8 cellular contexts compared by ENCODE assay signal in genomic region chr18:34707670-34708069, GRCh38. TPM values are rescaled to one million over a fixed set of nuclear protein-coding genes. Genes with fewer than 3 reads are reported as not detected.
A peak's percentile ranks its signal among the peaks of the same experiment; 100 is the strongest.
DNase-seq lines count a peak whose midpoint lies in the region; ATAC-seq and TF ChIP-seq lines count a peak whose summit lies in the region.

No MANE protein-coding gene starts in this region.

- no peaks in the 10 kb centered on the region for H3K36me3 Mint-ChIP-seq in T-helper 17 cell (ENCODE audit: low read depth)

- no peak overlapping the region for H3K27ac Mint-ChIP-seq in T-helper 17 cell

- H3K4me1 Mint-ChIP-seq in T-helper 17 cell: no peaks in the 10 kb centered on the region

- H3K4me3 ChIP-seq in SJSA1 (no peak overlapping the region), smooth muscle cell (no peak overlapping the region)

- peak; percentile 25 for DNase-seq in NCI-H2029 treated with DMSO at 0.1 percent for 48 hours (lab: John Stamatoyannopoulos, UW)
- DNase-seq in NCI-H2029 (lab: John Stamatoyannopoulos, UW): no peak
- DNase-seq in SJSA1 (ENCODE audit: low read depth in 1 of 2, low spot score in 2 of 2): peak; percentile 76 to 96
- peak; percentile 85 for DNase-seq in glomerular endothelial cell (ENCODE audit: extremely low read depth, low read depth, low spot score)
- peak; percentile 1 for DNase-seq in smooth muscle cell (lab: John Stamatoyannopoulos, UW; ENCODE audit: unreplicated experiment)
- DNase-seq in T-helper 17 cell: no peak

- ATAC-seq in GM18519 (IDR thresholded peaks at IDR 0.05; ENCODE audit: low FRiP score, unreplicated experiment) (no peak), HG03039 (IDR thresholded peaks at IDR 0.05; ENCODE audit: unreplicated experiment) (no peak), T-helper 17 cell (no peak)

- H3K27ac ChIP-seq in SJSA1: peak overlapping the region; percentile 80
- peak overlapping the region; percentile 88 for H3K27ac ChIP-seq in smooth muscle cell (ENCODE audit: low read depth)

- 0% methylated on average over 4 of the region's 4 CpGs for WGBS in smooth muscle cell (ENCODE audit: low lambda C conversion rate)

- H3K36me3 ChIP-seq in SJSA1: no peaks in the 10 kb centered on the region
- H3K36me3 ChIP-seq in smooth muscle cell (ENCODE audit: low read depth): no peaks in the 10 kb centered on the region

- peaks cover 13% of the 10 kb centered on the region for H3K27me3 Mint-ChIP-seq in T-helper 17 cell

- no peak overlapping the region for H2AFZ ChIP-seq in smooth muscle cell (ENCODE audit: low read depth)

- no peak overlapping the region for H3K4me3 Mint-ChIP-seq in T-helper 17 cell

- TF ChIP-seq CTCF in smooth muscle cell (IDR thresholded peaks at IDR 0.05; ENCODE audit: borderline replicate concordance, insufficient read depth, poor library complexity, severe bottlenecking): no peak

- H3K27me3 ChIP-seq in SJSA1 (replicated peaks) (no peaks in the 10 kb centered on the region), smooth muscle cell (ENCODE audit: low read depth) (no peaks in the 10 kb centered on the region)

- no peaks in the 10 kb centered on the region for H4K20me1 ChIP-seq in smooth muscle cell (ENCODE audit: low read depth)

- peaks cover 8% of the 10 kb centered on the region for H3F3A ChIP-seq in smooth muscle cell (ENCODE audit: low read depth)

- peaks cover 47% of the 10 kb centered on the region for H3K4me1 ChIP-seq in SJSA1 (replicated peaks)
- H3K4me1 ChIP-seq in smooth muscle cell (ENCODE audit: low read depth): peaks cover 44% of the 10 kb centered on the region

- H3K79me2 ChIP-seq in smooth muscle cell (ENCODE audit: low read depth): no peaks in the 10 kb centered on the region

- H3K9me3 ChIP-seq in SJSA1 (replicated peaks) (no peaks in the 10 kb centered on the region), smooth muscle cell (replicated peaks; ENCODE audit: low read depth) (no peaks in the 10 kb centered on the region), T-helper 17 cell (ENCODE audit: control insufficient read depth, low read length, poor library complexity, severe bottlenecking) (no peaks in the 10 kb centered on the region)

- peak overlapping the region; percentile 71 for H3K4me2 ChIP-seq in smooth muscle cell

- H3K9ac ChIP-seq in smooth muscle cell (ENCODE audit: low read depth): no peak overlapping the region

RNA-seq across cellular contexts. Expression of gene DTNA, which starts 2.4 kb away (rescaled TPM):
- total RNA-seq in SJSA1 (2014; rRNA removed; shearing (Covaris generic)): 1.6 and 5.8 TPM in 2 replicates
- 4.5 and 12.3 TPM in 2 replicates for total RNA-seq in glomerular endothelial cell
- total RNA-seq in smooth muscle cell: 3.1 and 9.9 TPM in 2 replicates
- polyA plus RNA-seq in smooth muscle cell: 1.3 and 3.0 TPM in 2 replicates
- total RNA-seq in T-helper 17 cell: not detected

Comparison
In these comparisons a context has a peak if more than half of its experiments do, and no peak if none do; other contexts are left out.
1. DNase-seq: peak in NCI-H2029 treated with DMSO at 0.1 percent for 48 hours (single experiment), SJSA1 (2 of 2), glomerular endothelial cell (single experiment) and smooth muscle cell (single experiment); none in NCI-H2029 (single experiment) and T-helper 17 cell (0 of 3).